In the genomic region with DNA sequence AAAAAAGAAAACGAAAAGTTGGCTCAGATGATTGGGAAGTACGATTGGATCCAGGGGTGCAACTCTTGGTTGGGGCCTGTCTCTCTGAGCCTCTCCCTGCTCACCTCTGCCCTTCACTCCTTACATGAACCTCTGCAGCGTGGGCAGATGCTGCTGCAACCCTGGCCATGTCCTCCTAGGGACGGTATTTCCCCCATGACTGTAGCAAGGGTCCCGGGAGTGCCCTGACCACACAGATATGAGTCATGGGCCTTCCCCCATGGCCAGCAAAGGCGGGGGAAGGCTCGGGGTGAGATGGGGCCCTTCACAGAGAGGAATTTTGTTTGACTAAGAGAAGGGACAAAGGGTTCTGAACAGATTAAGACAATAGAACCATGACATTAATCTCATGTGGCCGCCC, we compare ENCODE assay signal across 8 cellular contexts.
A peak's percentile ranks its signal among the peaks of the same experiment; 100 is the strongest.
DNase-seq lines count a peak whose midpoint lies in the region; ATAC-seq lines count a peak whose summit lies in the region.

No MANE protein-coding gene starts in this region.

- peaks cover 53% of the 10 kb centered on the region for H3K36me3 Mint-ChIP-seq in T-helper 2 cell treated with Interferon-gamma antibody and Interleukin-4, amounts not matched to agents 5 μg/mL and 100 μg/mL, for 36 hours (ENCODE audit: low read depth)

- no peaks in the 10 kb centered on the region for H3K27me3 Mint-ChIP-seq in T-helper 2 cell treated with Interferon-gamma antibody and Interleukin-4, amounts not matched to agents 5 μg/mL and 100 μg/mL, for 36 hours (ENCODE audit: low read depth)

- H3K4me1 Mint-ChIP-seq in T-helper 2 cell treated with Interferon-gamma antibody and Interleukin-4, amounts not matched to agents 5 μg/mL and 100 μg/mL, for 36 hours (ENCODE audit: low read depth): peaks cover 72% of the 10 kb centered on the region

- H3K27ac Mint-ChIP-seq in T-helper 2 cell treated with Interferon-gamma antibody and Interleukin-4, amounts not matched to agents 5 μg/mL and 100 μg/mL, for 36 hours: peak overlapping the region; percentile 57

- no peaks in the 10 kb centered on the region for H3K9me3 Mint-ChIP-seq in T-helper 2 cell treated with Interferon-gamma antibody and Interleukin-4, amounts not matched to agents 5 μg/mL and 100 μg/mL, for 36 hours

- ATAC-seq in HG02970 (IDR thresholded peaks at IDR 0.05; ENCODE audit: low FRiP score, unreplicated experiment): peak; percentile 74

- peak; percentile 81 for DNase-seq in activated naive CD4-positive, alpha-beta T cell treated with Interleukin-2 at 50 U/mL for 16 hours
- DNase-seq in activated naive CD4-positive, alpha-beta T cell (lab: John Stamatoyannopoulos, UW): no peak
- peak; percentile 87 for DNase-seq in T-helper 2 cell treated with Interferon-gamma antibody and Interleukin-4, amounts not matched to agents 5 μg/mL and 100 μg/mL, for 36 hours (ENCODE audit: low spot score)
- peak; percentile 42 for DNase-seq in effector CD4-positive, alpha-beta T cell
- DNase-seq in stimulated activated CD4-positive, alpha-beta T cell treated with anti-CD3 and anti-CD28 coated beads, Interleukin-12 subunit alpha, Interleukin-12 subunit beta, amount 100 ng/mL, for 48 hours (ENCODE audit: low read depth in 2 of 3, low spot score in 1 of 3): peak; percentile 61 to 71 (median 67)
- DNase-seq in cerebellum (ENCODE audit: low spot score): no peak
- DNase-seq in SIG-M5 (lab: John Stamatoyannopoulos, UW): no peak

- peak overlapping the region; percentile 32 for H3K4me3 Mint-ChIP-seq in T-helper 2 cell treated with Interferon-gamma antibody and Interleukin-4, amounts not matched to agents 5 μg/mL and 100 μg/mL, for 36 hours

Comparison
In these comparisons a context has a peak if more than half of its experiments do, and no peak if none do; other contexts are left out.
1. DNase-seq: peak in activated naive CD4-positive, alpha-beta T cell treated with Interleukin-2 at 50 U/mL for 16 hours (single experiment), T-helper 2 cell treated with Interferon-gamma antibody and Interleukin-4, amounts not matched to agents 5 μg/mL and 100 μg/mL, for 36 hours (single experiment), effector CD4-positive, alpha-beta T cell (single experiment) and stimulated activated CD4-positive, alpha-beta T cell treated with anti-CD3 and anti-CD28 coated beads, Interleukin-12 subunit alpha, Interleukin-12 subunit beta, amount 100 ng/mL, for 48 hours (3 of 3); none in activated naive CD4-positive, alpha-beta T cell (0 of 4), cerebellum (single experiment) and SIG-M5 (single experiment).